ENCODE assay signal across 14 cellular contexts in the genomic region with DNA sequence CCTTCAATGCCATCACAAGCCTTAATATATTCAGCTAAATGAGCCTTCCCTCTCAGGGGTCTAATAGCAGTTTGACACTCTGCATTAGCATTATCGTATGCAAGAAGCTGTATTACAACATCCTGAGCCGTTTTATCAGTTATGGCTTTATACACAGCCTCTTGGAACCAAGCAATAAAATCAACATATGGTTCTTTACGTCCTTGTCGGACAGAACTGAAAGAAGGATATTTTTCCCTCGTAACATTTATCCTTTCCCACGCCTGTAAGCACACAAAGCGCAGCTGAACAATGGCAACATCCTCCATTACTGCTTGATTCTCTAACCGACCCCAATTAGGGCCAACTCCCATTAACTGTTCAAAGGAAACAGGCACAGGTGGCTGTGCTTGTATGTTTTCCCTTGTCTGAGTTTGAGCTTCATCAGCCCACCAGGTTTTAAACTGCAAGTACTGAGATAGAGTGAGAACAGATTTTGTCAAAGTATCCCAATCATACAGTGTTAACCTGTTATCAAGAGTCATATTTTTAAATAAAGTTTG. TPM values are rescaled to one million over a fixed set of nuclear protein-coding genes. Genes with fewer than 3 reads are reported as not detected.
DNase-seq lines count a peak whose midpoint lies in the region; FAIRE-seq and TF ChIP-seq lines count a peak whose summit lies in the region.
"Not testable (repeated sequence)": the region's sequence is repeated elsewhere in the genome, so short reads cannot be mapped to it uniquely, and the experiment has no call there.
"Had no signal": no experiment of that assay in that cellular context is flagged by ENCODE, and none has a peak within 500 bp of the region (broad histone marks: within the 10 kb centered on the region; RNA-seq: fewer than 3 reads in every experiment).

No MANE protein-coding gene starts in this region.

- not testable (repeated sequence) for H3K36me3 Mint-ChIP-seq in neural crest cell (ENCODE audit: low read depth)

- H3K27ac ChIP-seq in HUES64 (ENCODE audit: low read depth, low read length) (peak overlapping the region; percentile 92), H1 (ENCODE audit: low read depth, low read length) (peak overlapping the region; percentile 51; the same call in 1 of the 2 replicates), iPS-18a (ENCODE audit: low read length) (peak overlapping the region; percentile 21)

- H3K9me3 ChIP-seq in HUES64 (ENCODE audit: insufficient read depth, low read depth, low read length); H1 (ENCODE audit: insufficient read depth in 2 of 2, low read depth in 1 of 2, low read length in 1 of 2); iPS-18a (ENCODE audit: control insufficient read depth, low read depth, low read length): not testable (repeated sequence)

- peak overlapping the region; percentile 38 for H3K4ac ChIP-seq in H1 (replicated peaks; ENCODE audit: insufficient read length, low read depth, low read length)

- H4K91ac ChIP-seq in H1 (replicated peaks; ENCODE audit: insufficient read length, low read length) = not testable (repeated sequence)

- H3K4me2 ChIP-seq in H1 (ENCODE audit: insufficient read depth in 1 of 2, low read depth in 2 of 2, low read length in 2 of 2) = peak overlapping the region; percentile 60 to 70

- H2BK20ac ChIP-seq in H1 (ENCODE audit: low read length) = peak overlapping the region; percentile 92; the same call in 1 of the 2 replicates

- H3K4me1 ChIP-seq in HUES64 (ENCODE audit: insufficient read depth, low read length) (peaks cover 54% of the 10 kb centered on the region), H1 (replicated peaks in 1 of 4; ENCODE audit: control insufficient read depth in 3 of 4, insufficient read depth in 4 of 4, low read length in 3 of 4) (peaks cover 13 to 35% (median 31%) of the 10 kb centered on the region in 4 experiments), iPS-18a (ENCODE audit: control insufficient read depth, low read depth, low read length) (peaks cover 47% of the 10 kb centered on the region)

- H2BK15ac ChIP-seq in H1 (ENCODE audit: low read length) = not testable (repeated sequence)

- not testable (repeated sequence) for H3K9me3 Mint-ChIP-seq in neural crest cell

- not testable (repeated sequence) for H2AFZ ChIP-seq in H1 (ENCODE audit: low read length)

- peaks cover 42% of the 10 kb centered on the region for H3K4me1 Mint-ChIP-seq in neural crest cell

- peak overlapping the region; percentile 95; the same call in 1 of the 2 replicates for H2BK5ac ChIP-seq in H1 (ENCODE audit: low read depth, low read length)

- H3K79me1 ChIP-seq in H1 (ENCODE audit: low read depth, low read length) = not testable (repeated sequence)

- H3K79me2 ChIP-seq in H1 (ENCODE audit: control insufficient read depth in 1 of 2, insufficient read depth in 2 of 2, low read length in 2 of 2) = not testable (repeated sequence)

- H4K8ac ChIP-seq in H1 (ENCODE audit: extremely low read depth, insufficient read depth, low read length) = not testable (repeated sequence)

- TF ChIP-seq POLR2A in H1 (IDR thresholded peaks at IDR 0.05; ENCODE audit: control extremely low read depth in 1 of 2, low read depth in 2 of 2, low read length in 2 of 2) = not testable (repeated sequence)

- peak overlapping the region; percentile 97 for H2BK120ac ChIP-seq in H1 (replicated peaks; ENCODE audit: low read depth, low read length)

- not testable (repeated sequence) for H3K23ac ChIP-seq in H1 (ENCODE audit: insufficient read length)

- peak overlapping the region; percentile 14; the same call in 1 of the 2 replicates for H3K4me3 ChIP-seq in HUES64 (ENCODE audit: low read length)
- H3K4me3 ChIP-seq in H1 (ENCODE audit: extremely low read depth in 1 of 4, insufficient read depth in 2 of 4, low read depth in 3 of 4, low read length in 4 of 4) = peak overlapping the region in 1 of 4 experiments; percentile 48; a peak in 4 of 8 replicates
- peak overlapping the region; percentile 43 for H3K4me3 ChIP-seq in iPS-18a (ENCODE audit: low read length)

- H3K4me3 Mint-ChIP-seq in neural crest cell = not testable (repeated sequence)

- H4K20me1 ChIP-seq in H1 (replicated peaks in 1 of 2; ENCODE audit: control insufficient read depth in 1 of 2, insufficient read depth in 2 of 2, low read length in 2 of 2) = not testable (repeated sequence)

- H4K5ac ChIP-seq in H1 (ENCODE audit: insufficient read length, low read depth, low read length) = peak overlapping the region; percentile 63

- not testable (repeated sequence) for TF ChIP-seq RAD21 in H1 (IDR thresholded peaks at IDR 0.05 in 1 of 2, conservative IDR thresholded peaks at IDR 0.05 in 1 of 2; ENCODE audit: low read depth in 2 of 2, low read length in 2 of 2)

- H3K9ac ChIP-seq in HUES64 (ENCODE audit: low read depth, low read length) (peak overlapping the region; percentile 40), H1 (replicated peaks in 1 of 4; ENCODE audit: extremely low read depth in 1 of 4, low read depth in 3 of 4, low read length in 3 of 4) (peak overlapping the region in 1 of 4 experiments; percentile 21; a peak in 1 of 7 replicates), iPS-18a (ENCODE audit: low read length) (peak overlapping the region; percentile 49)

- POLR2A ChIA-PET in H1 (lab: Charles Lee; ENCODE audit: partially characterized antibody) = interaction anchor here (1.9 to 27.8 kb wide), 3 partner anchors 8 to 254 kb away, joined by 7 to 1232 read pairs (median 46); a partner anchor contains a TSS

- H3K27me3 ChIP-seq in HUES64 (ENCODE audit: insufficient read depth, low read length); H1 (replicated peaks in 1 of 4; ENCODE audit: control insufficient read depth in 3 of 4, extremely low read depth in 1 of 4, insufficient read depth in 3 of 4, low read length in 3 of 4); iPS-18a (ENCODE audit: control insufficient read depth, insufficient read depth, low read length): not testable (repeated sequence)

- H2BK12ac ChIP-seq in H1 (ENCODE audit: low read depth, low read length) = not testable (repeated sequence)

- not testable (repeated sequence) for H3K36me3 ChIP-seq in HUES64 (ENCODE audit: insufficient read depth, low read length); H1 (ENCODE audit: control insufficient read depth in 2 of 4, insufficient read depth in 4 of 4, low read length in 3 of 4); iPS-18a (ENCODE audit: control insufficient read depth, low read depth, low read length)

- H3K23me2 ChIP-seq in H1 (ENCODE audit: low read depth, low read length) = not testable (repeated sequence)

- peak overlapping the region; percentile 32; the same call in 1 of the 2 replicates for H2AK5ac ChIP-seq in H1 (ENCODE audit: low read depth, low read length)

- DNase-seq in DMS 273 treated with DMSO at 0.1 percent for 48 hours (lab: John Stamatoyannopoulos, UW) (peak; percentile 62), NCI-H1694 treated with DMSO at 0.1 percent for 48 hours (lab: John Stamatoyannopoulos, UW) (peak; percentile 82), NCI-H748 (lab: John Stamatoyannopoulos, UW; ENCODE audit: unreplicated experiment) (peak; percentile 93)
- not testable (repeated sequence) for DNase-seq in H1 (ENCODE audit: low read depth in 1 of 2, low spot score in 2 of 2); neural crest cell (ENCODE audit: low read depth, low spot score)

- CTCF ChIA-PET in H1 (lab: Charles Lee; ENCODE audit: partially characterized antibody) = interaction anchor here (0.6 to 0.8 kb wide), 2 partner anchors 17 to 1111 kb away, joined by 3 to 4 read pairs; no protein-coding TSS in a partner anchor

- TF ChIP-seq EP300 in H1 (IDR thresholded peaks at IDR 0.05; ENCODE audit: borderline replicate concordance in 1 of 2, low read depth in 2 of 2, low read length in 2 of 2) = not testable (repeated sequence)

- H3K56ac ChIP-seq in H1 (replicated peaks; ENCODE audit: insufficient read length, low read depth, low read length) = not testable (repeated sequence)

- H3K14ac ChIP-seq in H1 (ENCODE audit: insufficient read length) = not testable (repeated sequence)

- not testable (repeated sequence) for FAIRE-seq in H1 (lab: Jason Lieb, UNC)

- H3K18ac ChIP-seq in H1 (ENCODE audit: extremely low read depth, low read length) = peak overlapping the region; percentile 92

- WGBS in HUES64 = 58% methylated on average over 8 of the region's 8 CpGs
- 23% methylated on average over 8 of the region's 8 CpGs; no CpG with 5 or more reads in 1 of the 2 experiments for WGBS in H1 (ENCODE audit: extremely low coverage in 1 of 2, insufficient coverage in 1 of 2, insufficient read length in 1 of 2, insufficient replicate concordance in 2 of 2, low coverage in 1 of 2, low lambda C conversion rate in 2 of 2, missing lambda C conversion rate in 1 of 2), 2 experiments

- H3K27ac Mint-ChIP-seq in neural crest cell (ENCODE audit: unreplicated experiment) = peak overlapping the region; percentile 21

- H3K27me3 Mint-ChIP-seq in neural crest cell (ENCODE audit: low read depth) = not testable (repeated sequence)

- not testable (repeated sequence) for TF ChIP-seq CTCF in H1 (IDR thresholded peaks at IDR 0.05; ENCODE audit: control extremely low read depth in 1 of 3, insufficient read depth in 1 of 3, low read depth in 1 of 3, low read length in 3 of 3); neural crest cell (conservative IDR thresholded peaks at IDR 0.05)

RNA-seq across cellular contexts. Expression of a gene that starts 12.5 kb away (rescaled TPM):
- 269 TPM for polyA plus RNA-seq in HUES64 (2013, experiment 1 of 2)
- 243 TPM for polyA plus RNA-seq in HUES64 (2013, experiment 2 of 2)
- total RNA-seq in H1 (2021; fragmentation: NEBNext Ultra II Directional; extraction: Animal tissue kit (Norgen Biotek cat#: 25700)) = 425 and 441 TPM in 2 replicates
- polyA plus RNA-seq in H1 (2011; rRNA removed) = 20.8 and 35.3 TPM in 2 replicates
- 102 TPM for polyA plus RNA-seq in H1 (2011; cell fraction: cytosol; rRNA removed)
- 28.5 TPM for polyA plus RNA-seq in H1 (2011; cell fraction: nucleus; rRNA removed)
- polyA plus RNA-seq in H1 (2012, experiment 1 of 2) = 165 to 378 TPM (median 196 TPM) in 4 replicates
- 19.6 TPM for polyA plus RNA-seq in H1 (2012, experiment 2 of 2)
- polyA plus RNA-seq in H1 (2013, experiment 1 of 2) = 521 TPM
- polyA plus RNA-seq in H1 (2013, experiment 2 of 2) = 516 TPM
- polyA minus RNA-seq in H1 (2011; rRNA and poly(A)+ RNA removed) = 32.9 and 39.8 TPM in 2 replicates
- 55.6 TPM for polyA minus RNA-seq in H1 (2011; cell fraction: cytosol; rRNA and poly(A)+ RNA removed)
- 94.0 TPM for polyA minus RNA-seq in H1 (2011; cell fraction: nucleus; rRNA and poly(A)+ RNA removed)
- 10.1 and 11.5 TPM in 2 replicates for total RNA-seq in neural crest cell
- total RNA-seq: CD4-positive, alpha-beta memory T cell; HT1080; IMR-90; PC-3; Right ventricle myocardium superior; RPMI7951; SK-MEL-5 had no signal
- polyA plus RNA-seq: CD4-positive, alpha-beta memory T cell; IMR-90 had no signal

Comparison
In these comparisons a context has a peak if more than half of its experiments do, and no peak if none do; other contexts are left out.
1. H3K27ac ChIP-seq: peak in every context shown above with its lines; median percentile 92 in HUES64; 51 in H1; 21 in iPS-18a.
2. RNA of a gene that starts 12.5 kb away (total RNA-seq): 425 to 441 TPM in H1; 10.1 to 11.5 TPM in neural crest cell; every median in the first group is over 10 times any median in the second.